8 cellular contexts compared by ENCODE assay signal in the genomic region with DNA sequence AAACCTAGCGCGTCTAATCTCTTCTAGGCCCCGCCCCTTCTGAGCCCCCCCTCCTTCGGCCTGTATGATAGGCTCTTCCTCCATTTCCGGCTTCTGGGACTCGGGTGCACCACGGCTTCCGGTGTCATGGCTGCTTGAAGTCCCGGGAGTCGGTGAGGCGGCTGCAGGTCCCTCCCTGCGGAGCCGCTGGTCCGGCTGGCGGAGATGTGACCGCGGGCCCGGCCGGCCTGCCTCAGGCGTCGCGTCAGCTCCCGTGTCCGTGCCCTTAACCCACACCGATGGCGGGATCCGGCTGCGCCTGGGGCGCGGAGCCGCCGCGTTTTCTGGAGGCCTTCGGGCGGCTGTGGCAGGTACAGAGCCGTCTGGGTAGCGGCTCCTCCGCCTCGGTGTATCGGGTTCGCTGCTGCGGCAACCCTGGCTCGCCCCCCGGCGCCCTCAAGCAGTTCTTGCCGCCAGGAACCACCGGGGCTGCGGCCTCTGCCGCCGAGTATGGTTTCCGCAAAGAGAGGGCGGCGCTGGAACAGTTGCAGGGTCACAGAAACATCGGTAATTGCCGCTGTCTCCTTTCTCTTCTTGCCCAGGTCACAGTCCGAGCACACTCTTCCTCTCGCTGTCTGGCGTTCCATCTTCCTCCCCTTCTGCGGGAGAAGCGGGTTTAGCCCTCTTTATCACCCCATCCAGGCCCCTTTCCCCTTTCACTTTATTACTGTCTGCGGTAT. TPM values are rescaled to one million over a fixed set of nuclear protein-coding genes. Genes with fewer than 3 reads are reported as not detected.
DNase-seq lines count a peak whose midpoint lies in the region; ATAC-seq and TF ChIP-seq lines count a peak whose summit lies in the region.

A gene with protein sequence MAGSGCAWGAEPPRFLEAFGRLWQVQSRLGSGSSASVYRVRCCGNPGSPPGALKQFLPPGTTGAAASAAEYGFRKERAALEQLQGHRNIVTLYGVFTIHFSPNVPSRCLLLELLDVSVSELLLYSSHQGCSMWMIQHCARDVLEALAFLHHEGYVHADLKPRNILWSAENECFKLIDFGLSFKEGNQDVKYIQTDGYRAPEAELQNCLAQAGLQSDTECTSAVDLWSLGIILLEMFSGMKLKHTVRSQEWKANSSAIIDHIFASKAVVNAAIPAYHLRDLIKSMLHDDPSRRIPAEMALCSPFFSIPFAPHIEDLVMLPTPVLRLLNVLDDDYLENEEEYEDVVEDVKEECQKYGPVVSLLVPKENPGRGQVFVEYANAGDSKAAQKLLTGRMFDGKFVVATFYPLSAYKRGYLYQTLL (plus strand): TSS at position 96 of the 719 bp plus-strand sequence. CDS start 183 bp downstream, at position 279.

- CTCF ChIA-PET in activated CD4-positive, alpha-beta T cell treated with anti-CD3 and anti-CD28 coated beads for 36 hours (lab: Charles Lee) = no interaction called here

- H3K9me3 Mint-ChIP-seq in activated CD4-positive, alpha-beta T cell treated with anti-CD3 and anti-CD28 coated beads for 36 hours (ENCODE audit: low read depth) = peaks cover 2% of the 10 kb centered on the region
- H3K9me3 Mint-ChIP-seq in chondrocyte (ENCODE audit: low read depth) = no peaks in the 10 kb centered on the region

- POLR2A ChIA-PET in activated CD4-positive, alpha-beta T cell treated with anti-CD3 and anti-CD28 coated beads for 36 hours (lab: Charles Lee) = no interaction called here

- H3K36me3 ChIP-seq in BE2C = peaks cover 31% of the 10 kb centered on the region

- peaks cover 22% of the 10 kb centered on the region for H3K36me3 Mint-ChIP-seq in activated CD4-positive, alpha-beta T cell treated with anti-CD3 and anti-CD28 coated beads for 36 hours (ENCODE audit: low read depth)
- peaks cover 5% of the 10 kb centered on the region for H3K36me3 Mint-ChIP-seq in chondrocyte (ENCODE audit: low read depth)

- no peaks in the 10 kb centered on the region for H3K27me3 Mint-ChIP-seq in activated CD4-positive, alpha-beta T cell treated with anti-CD3 and anti-CD28 coated beads for 36 hours
- peaks cover 3% of the 10 kb centered on the region for H3K27me3 Mint-ChIP-seq in chondrocyte (ENCODE audit: low read depth)

- TF ChIP-seq CTCF in BE2C (IDR thresholded peaks at IDR 0.05; ENCODE audit: low read depth, low read length) (no peak), chondrocyte (IDR thresholded peaks at IDR 0.05) (peak; percentile 28)

- peaks cover 38% of the 10 kb centered on the region for H3K4me1 Mint-ChIP-seq in activated CD4-positive, alpha-beta T cell treated with anti-CD3 and anti-CD28 coated beads for 36 hours
- peaks cover 35% of the 10 kb centered on the region for H3K4me1 Mint-ChIP-seq in chondrocyte (ENCODE audit: low read depth)

- H3K27ac Mint-ChIP-seq in activated CD4-positive, alpha-beta T cell treated with anti-CD3 and anti-CD28 coated beads for 36 hours = peak within 1 kb of the TSS; percentile 95
- H3K27ac Mint-ChIP-seq in chondrocyte (ENCODE audit: unreplicated experiment) = peak within 1 kb of the TSS; percentile 96

- ATAC-seq in HG03457 (IDR thresholded peaks at IDR 0.05; ENCODE audit: unreplicated experiment) = peak; percentile 89
- ATAC-seq in activated CD4-positive, alpha-beta T cell treated with anti-CD3 and anti-CD28 coated beads for 36 hours = peak; percentile 98

- H3K4me3 ChIP-seq in BE2C (ENCODE audit: low read depth, low read length) = peak within 1 kb of the TSS; percentile 98

- intact Hi-C loops in activated CD4-positive, alpha-beta T cell treated with anti-CD3 and anti-CD28 coated beads for 36 hours (cut with DNase I, micrococcal nuclease) = loop anchor here (1.0 to 10.0 kb wide), 8 partner anchors 63 to 823 kb away; a partner anchor contains a TSS

- DNase-seq in BE2C = peak; percentile 93
- DNase-seq in GM19240 (ENCODE audit: insufficient read length, low spot score) = peak; percentile 85
- DNase-seq in NCI-H524 (lab: John Stamatoyannopoulos, UW) = peak; percentile 80 to 88
- peak; percentile 95 for DNase-seq in activated CD4-positive, alpha-beta T cell treated with anti-CD3 and anti-CD28 coated beads for 36 hours
- DNase-seq in chondrocyte (ENCODE audit: low spot score) = peak; percentile 93
- peak; percentile 82 for DNase-seq in kidney glomerular epithelial cell (lab: John Stamatoyannopoulos, UW)
- peak; percentile 79 to 88 for DNase-seq in stimulated activated CD4-positive, alpha-beta T cell treated with anti-CD3 and anti-CD28 coated beads, Interleukin-15, amount 100 ng/mL, for 48 hours (ENCODE audit: low read depth in 2 of 2)

- H3K4me3 Mint-ChIP-seq in activated CD4-positive, alpha-beta T cell treated with anti-CD3 and anti-CD28 coated beads for 36 hours = peak within 1 kb of the TSS; percentile 93
- H3K4me3 Mint-ChIP-seq in chondrocyte (ENCODE audit: unreplicated experiment) = peak within 1 kb of the TSS; percentile 95

- H3K4me1 ChIP-seq in BE2C = no peaks in the 10 kb centered on the region

- H3K9me3 ChIP-seq in BE2C = no peaks in the 10 kb centered on the region

- peaks cover under 1% of the 10 kb centered on the region; the same call in 1 of the 2 replicates for H3K27me3 ChIP-seq in BE2C

RNA-seq across cellular contexts. Expression of the gene that starts here (rescaled TPM):
- 7.3 TPM for polyA plus RNA-seq in BE2C (2012; ENCODE audit: insufficient read depth, insufficient read length, low read depth)
- total RNA-seq in activated CD4-positive, alpha-beta T cell treated with anti-CD3 and anti-CD28 coated beads for 36 hours = 10 to 100 TPM; 35.1 to 48.1 TPM
- total RNA-seq in chondrocyte = 28.4 to 35.4 TPM (median 29.2 TPM) in 3 replicates

Comparison
In these comparisons a context has a peak if more than half of its experiments do, and no peak if none do; other contexts are left out.
1. Peak in every context shown above with its lines: DNase-seq, ATAC-seq and H3K4me3 ChIP-seq.